Comparison of ENCODE assay signal across 10 cellular contexts in genomic region chrX:104310084-104310483, GRCh38. TPM values are rescaled to one million over a fixed set of nuclear protein-coding genes. Genes with fewer than 3 reads are reported as not detected.
DNase-seq lines count a peak whose midpoint lies in the region; ATAC-seq and TF ChIP-seq lines count a peak whose summit lies in the region.
"Had no signal": no experiment of that assay in that cellular context is flagged by ENCODE, and none has a peak within 500 bp of the region (broad histone marks: within the 10 kb centered on the region; RNA-seq: fewer than 3 reads in every experiment).

No MANE protein-coding gene starts in this region.

- DNase-seq in D341Med (ENCODE audit: low spot score) (peak; percentile 20), MG63 (peak; percentile 31), breast epithelium (ENCODE audit: low spot score in 2 of 2) (no peak), mesothelial cell of epicardium (ENCODE audit: low spot score in 2 of 2, unreplicated experiment in 2 of 2) (no peak), NCI-H2107 (lab: John Stamatoyannopoulos, UW) (no peak), uterus (no peak)
- no peak for DNase-seq in activated naive CD4-positive, alpha-beta T cell treated with anti-CD3 and anti-CD28 coated beads, Interleukin-2, amount 50 U/mL, for 72 hours (ENCODE audit: low spot score in 2 of 2)
- DNase-seq in CD4-positive, alpha-beta T cell: no peak
- DNase-seq: activated B cell treated with CpG ODN at 0.5 μM for 24 hours had no signal

- no peaks in the 10 kb centered on the region for H3K27me3 Mint-ChIP-seq in mesothelial cell of epicardium (ENCODE audit: low read depth)
- H3K27me3 Mint-ChIP-seq in CD4-positive, alpha-beta T cell: no peaks in the 10 kb centered on the region
- H3K27me3 Mint-ChIP-seq: activated B cell treated with CpG ODN at 0.5 μM for 24 hours had no signal

- H3K9me3 Mint-ChIP-seq in mesothelial cell of epicardium: peaks cover 22% of the 10 kb centered on the region
- H3K9me3 Mint-ChIP-seq in activated naive CD4-positive, alpha-beta T cell treated with anti-CD3 and anti-CD28 coated beads, Interleukin-2, amount 50 U/mL, for 72 hours: no peaks in the 10 kb centered on the region
- no peaks in the 10 kb centered on the region for H3K9me3 Mint-ChIP-seq in CD4-positive, alpha-beta T cell
- H3K9me3 Mint-ChIP-seq: activated B cell treated with CpG ODN at 0.5 μM for 24 hours had no signal

- intact Hi-C loops in breast epithelium (cut with DNase I; ENCODE audit: low total_unique reads) (no loop called here), uterus (cut with DNase I; ENCODE audit: low total_unique reads) (no loop called here)
- intact Hi-C loops in CD4-positive, alpha-beta T cell (cut with DNase I, micrococcal nuclease): no loop called here

- no peak overlapping the region for H3K27ac Mint-ChIP-seq in mesothelial cell of epicardium
- H3K27ac Mint-ChIP-seq in activated naive CD4-positive, alpha-beta T cell treated with anti-CD3 and anti-CD28 coated beads, Interleukin-2, amount 50 U/mL, for 72 hours: no peak overlapping the region
- H3K27ac Mint-ChIP-seq in CD4-positive, alpha-beta T cell: no peak overlapping the region
- H3K27ac Mint-ChIP-seq: activated B cell treated with CpG ODN at 0.5 μM for 24 hours had no signal

- no peak for ATAC-seq in activated naive CD4-positive, alpha-beta T cell treated with anti-CD3 and anti-CD28 coated beads, Interleukin-2, amount 50 U/mL, for 72 hours
- no peak for ATAC-seq in CD4-positive, alpha-beta T cell (ENCODE audit: poor library complexity)

- POLR2A ChIA-PET in CD4-positive, alpha-beta T cell (lab: Charles Lee): no interaction called here

- CTCF ChIA-PET in CD4-positive, alpha-beta T cell (lab: Charles Lee): no interaction called here

- TF ChIP-seq POLR2A in breast epithelium (IDR thresholded peaks at IDR 0.05) (no peak), uterus (IDR thresholded peaks at IDR 0.05) (no peak)

- H3K9me3 ChIP-seq in MG63: no peaks in the 10 kb centered on the region
- H3K9me3 ChIP-seq in breast epithelium: no peaks in the 10 kb centered on the region
- no peaks in the 10 kb centered on the region for H3K9me3 ChIP-seq in uterus
- no peaks in the 10 kb centered on the region for H3K9me3 ChIP-seq in CD4-positive, alpha-beta T cell (ENCODE audit: control insufficient read depth, low read length)

- H3K27me3 ChIP-seq in MG63: no peaks in the 10 kb centered on the region
- H3K27me3 ChIP-seq in breast epithelium: peaks cover 0 to 60% of the 10 kb centered on the region in 2 donors
- H3K27me3 ChIP-seq in uterus: no peaks in the 10 kb centered on the region
- no peaks in the 10 kb centered on the region for H3K27me3 ChIP-seq in CD4-positive, alpha-beta T cell (ENCODE audit: control insufficient read depth, insufficient read depth, low read length)

- H3K4me3 ChIP-seq in MG63 (no peak overlapping the region), breast epithelium (peak overlapping the region in 2 of 3 donors; percentile 3 to 41), uterus (peak overlapping the region in 1 of 2 donors; percentile 23)

- H3K4me3 Mint-ChIP-seq in mesothelial cell of epicardium: peak overlapping the region; percentile 46
- H3K4me3 Mint-ChIP-seq in CD4-positive, alpha-beta T cell: no peak overlapping the region
- H3K4me3 Mint-ChIP-seq: activated B cell treated with CpG ODN at 0.5 μM for 24 hours had no signal

- H3K4me1 ChIP-seq in breast epithelium: no peaks in the 10 kb centered on the region
- H3K4me1 ChIP-seq in uterus: no peaks in the 10 kb centered on the region

- H3K36me3 Mint-ChIP-seq in mesothelial cell of epicardium: no peaks in the 10 kb centered on the region
- H3K36me3 Mint-ChIP-seq in activated naive CD4-positive, alpha-beta T cell treated with anti-CD3 and anti-CD28 coated beads, Interleukin-2, amount 50 U/mL, for 72 hours: no peaks in the 10 kb centered on the region
- H3K36me3 Mint-ChIP-seq in CD4-positive, alpha-beta T cell (ENCODE audit: low read depth): no peaks in the 10 kb centered on the region

- H3K4me1 Mint-ChIP-seq in mesothelial cell of epicardium: no peaks in the 10 kb centered on the region
- H3K4me1 Mint-ChIP-seq in CD4-positive, alpha-beta T cell (ENCODE audit: low read depth): no peaks in the 10 kb centered on the region
- H3K4me1 Mint-ChIP-seq: activated B cell treated with CpG ODN at 0.5 μM for 24 hours had no signal

- H3K36me3 ChIP-seq in MG63: no peaks in the 10 kb centered on the region
- H3K36me3 ChIP-seq in breast epithelium: no peaks in the 10 kb centered on the region
- no peaks in the 10 kb centered on the region for H3K36me3 ChIP-seq in uterus

- TF ChIP-seq CTCF in breast epithelium (IDR thresholded peaks at IDR 0.05) (peak in 1 of 3 donors; percentile 15), mesothelial cell of epicardium (IDR thresholded peaks at IDR 0.05; ENCODE audit: unreplicated experiment) (no peak), uterus (IDR thresholded peaks at IDR 0.05) (peak in 1 of 4 experiments; percentile 12)
- no peak for TF ChIP-seq CTCF in CD4-positive, alpha-beta T cell (IDR thresholded peaks at IDR 0.05)

- H3K27ac ChIP-seq in breast epithelium (no peak overlapping the region), uterus (no peak overlapping the region)
- no peak overlapping the region for H3K27ac ChIP-seq in CD4-positive, alpha-beta T cell (ENCODE audit: low read depth, low read length)
- H3K27ac ChIP-seq: epithelial cell of prostate had no signal

RNA-seq across cellular contexts. Expression of gene ESX1, which starts 55.4 kb away (rescaled TPM):
- total RNA-seq in MG63 (2014; rRNA removed; shearing (Covaris generic); ENCODE audit: low replicate concordance): not detected in 2 replicates
- not detected for total RNA-seq in breast epithelium
- total RNA-seq in mesothelial cell of epicardium: not detected in 3 replicates
- under 1 TPM in 1 of 4 donors, not detected in 3; 0.21 TPM for total RNA-seq in uterus
- total RNA-seq in activated naive CD4-positive, alpha-beta T cell treated with anti-CD3 and anti-CD28 coated beads, Interleukin-2, amount 50 U/mL, for 72 hours: not detected
- not detected for total RNA-seq in CD4-positive, alpha-beta T cell
- total RNA-seq: activated B cell treated with CpG ODN at 0.5 μM for 24 hours had no signal

Comparison
In these comparisons a context has a peak if more than half of its experiments do, and no peak if none do; other contexts are left out.
1. DNase-seq: peak in D341Med (single experiment) and MG63 (single experiment); none in breast epithelium (0 of 2), mesothelial cell of epicardium (0 of 2), NCI-H2107 (single experiment), uterus (0 of 2), activated naive CD4-positive, alpha-beta T cell treated with anti-CD3 and anti-CD28 coated beads, Interleukin-2, amount 50 U/mL, for 72 hours (0 of 2) and CD4-positive, alpha-beta T cell (0 of 10).